Comparison of ENCODE assay signal across 8 cellular contexts in the genomic region with DNA sequence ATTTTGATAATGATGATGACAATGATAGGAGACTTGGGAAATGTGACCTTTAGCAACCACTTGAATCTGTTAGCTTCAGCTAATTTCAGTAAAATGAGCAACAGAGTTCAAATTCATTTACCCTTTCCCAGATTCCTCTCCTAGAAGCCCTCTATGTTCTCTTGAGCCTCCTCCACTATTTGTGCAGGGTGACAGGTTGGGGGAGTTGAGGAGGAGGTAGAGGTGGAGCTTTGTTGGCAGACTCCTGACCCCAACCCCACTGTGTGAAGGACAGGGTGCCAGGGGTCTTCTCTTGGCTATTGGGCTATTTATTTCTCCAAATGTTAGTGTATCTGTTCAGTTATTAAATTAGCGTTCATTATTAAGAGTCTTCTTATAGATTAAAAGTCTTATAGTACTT.
"Had no signal": no experiment of that assay in that cellular context is flagged by ENCODE, and none has a peak within 500 bp of the region (broad histone marks: within the 10 kb centered on the region; RNA-seq: fewer than 3 reads in every experiment).

No MANE protein-coding gene starts in this region.

- DNase-seq: GDM1, GF-D8 had no signal

- ATAC-seq: GM12878 had no signal

- FAIRE-seq: G401.6, GM12878, GM12891, GM12892, GM18507, GM19239 had no signal
